Comparison of ENCODE assay signal across 27 cellular contexts in the genomic region with DNA sequence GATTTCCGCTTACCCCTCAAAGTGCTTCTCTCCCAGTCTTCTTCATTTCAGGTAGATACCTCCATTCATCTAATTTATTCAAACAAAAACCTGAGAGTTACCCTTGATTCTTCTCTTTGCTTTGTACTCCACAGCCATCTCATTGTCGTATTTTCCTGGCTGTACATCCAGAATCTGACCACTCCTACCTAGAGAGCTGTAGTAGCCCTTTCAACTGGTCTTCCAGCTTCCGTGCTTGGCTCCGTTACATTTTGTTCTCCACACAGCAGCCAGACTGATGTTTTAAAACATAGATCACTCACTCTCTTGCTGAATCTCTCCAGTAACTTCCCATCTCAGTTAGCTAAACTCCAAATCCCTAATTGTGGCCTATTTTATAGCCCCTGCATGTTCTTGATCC. TPM values are rescaled to one million over a fixed set of nuclear protein-coding genes. Genes with fewer than 3 reads are reported as not detected.
DNase-seq lines count a peak whose midpoint lies in the region; ATAC-seq and TF ChIP-seq lines count a peak whose summit lies in the region.
"Had no signal": no experiment of that assay in that cellular context is flagged by ENCODE, and none has a peak within 500 bp of the region (broad histone marks: within the 10 kb centered on the region; RNA-seq: fewer than 3 reads in every experiment).

No MANE protein-coding gene starts in this region.

- H3K27me3 ChIP-seq in smooth muscle cell (ENCODE audit: low read depth) (no peaks in the 10 kb centered on the region), H9 (ENCODE audit: insufficient read depth, low read length) (no peaks in the 10 kb centered on the region), WERI-Rb-1 (ENCODE audit: insufficient read depth, low read depth, severe bottlenecking) (no peaks in the 10 kb centered on the region)
- H3K27me3 ChIP-seq: adrenal gland, tibial nerve had no signal

- no peak overlapping the region for H2BK120ac ChIP-seq in H9 (ENCODE audit: low read depth, low read length, poor library complexity, severe bottlenecking)

- H3K9me3 ChIP-seq in smooth muscle cell (replicated peaks; ENCODE audit: low read depth) (no peaks in the 10 kb centered on the region), H9 (ENCODE audit: control insufficient read depth, low read depth, low read length) (no peaks in the 10 kb centered on the region), WERI-Rb-1 (ENCODE audit: severe bottlenecking) (no peaks in the 10 kb centered on the region)
- H3K9me3 ChIP-seq: adrenal gland, HAP-1, tibial nerve had no signal

- peaks cover 98% of the 10 kb centered on the region for H3K79me2 ChIP-seq in smooth muscle cell (ENCODE audit: low read depth)
- peaks cover 16% of the 10 kb centered on the region for H3K79me2 ChIP-seq in H9 (ENCODE audit: insufficient read depth, low read length)

- no peak overlapping the region for H2BK12ac ChIP-seq in H9 (ENCODE audit: insufficient read length, low read depth, low read length)

- peak overlapping the region; percentile 72 for H3K27ac ChIP-seq in smooth muscle cell (ENCODE audit: low read depth)
- H3K27ac ChIP-seq in H9 (ENCODE audit: insufficient read length, low read depth, low read length): no peak overlapping the region
- H3K27ac ChIP-seq in WERI-Rb-1: no peak overlapping the region
- H3K27ac ChIP-seq: adrenal gland, skin epidermis, tibial nerve had no signal

- H3K9ac ChIP-seq in smooth muscle cell (ENCODE audit: low read depth) (no peak overlapping the region), H9 (ENCODE audit: extremely low read depth, insufficient read length, low read length) (no peak overlapping the region)

- H3K23me2 ChIP-seq in H9 (ENCODE audit: insufficient read length, low read depth, low read length, poor library complexity, severe bottlenecking): no peaks in the 10 kb centered on the region

- H3K14ac ChIP-seq in H9 (ENCODE audit: insufficient read depth, low read length): no peak overlapping the region

- peak; percentile 70 for ATAC-seq in Right ventricle myocardium inferior
- ATAC-seq in central memory CD8-positive, alpha-beta T cell (replicated peaks; ENCODE audit: extremely low read depth, poor library complexity, severe bottlenecking): no peak
- peak; percentile 87 for ATAC-seq in left ventricle myocardium superior
- ATAC-seq: esophagus mucosa, left colon had no signal

- no peak overlapping the region for H2BK20ac ChIP-seq in H9 (ENCODE audit: low read depth, low read length, poor library complexity, severe bottlenecking)

- intact Hi-C loops in Right ventricle myocardium inferior (cut with DNase I): no loop called here
- intact Hi-C loops in cardiac septum (cut with DNase I): no loop called here
- intact Hi-C loops in left ventricle myocardium superior (cut with micrococcal nuclease): no loop called here

- WGBS in smooth muscle cell (ENCODE audit: low lambda C conversion rate): 49% methylated on average over 4 of the region's 4 CpGs
- no CpG with 5 or more reads among the region's 4 CpGs for WGBS in H9 (ENCODE audit: extremely low coverage, insufficient read length, low lambda C conversion rate)

- H2BK15ac ChIP-seq in H9 (ENCODE audit: low read depth, low read length): no peak overlapping the region

- no peak overlapping the region for H3K4ac ChIP-seq in H9 (ENCODE audit: low read depth, low read length)

- peaks cover 99% of the 10 kb centered on the region for H4K20me1 ChIP-seq in smooth muscle cell (ENCODE audit: low read depth)
- no peaks in the 10 kb centered on the region for H4K20me1 ChIP-seq in H9 (ENCODE audit: control insufficient read depth, insufficient read depth, insufficient read length)

- no peak overlapping the region for H2AK5ac ChIP-seq in H9 (ENCODE audit: insufficient read length, low read length)

- peaks cover 82% of the 10 kb centered on the region for H3K4me1 Mint-ChIP-seq in central memory CD8-positive, alpha-beta T cell
- peaks cover 6 to 13% of the 10 kb centered on the region in 2 experiments for H3K4me1 Mint-ChIP-seq in H9

- H3T11ph ChIP-seq in H9 (ENCODE audit: low read length): no peak overlapping the region

- H3F3A ChIP-seq in smooth muscle cell (ENCODE audit: low read depth): peaks cover 4% of the 10 kb centered on the region

- H3K27ac Mint-ChIP-seq in central memory CD8-positive, alpha-beta T cell (ENCODE audit: low read depth): peak overlapping the region; percentile 71
- no peak overlapping the region; a peak in 1 of 7 replicates for H3K27ac Mint-ChIP-seq in H9
- H3K27ac Mint-ChIP-seq: activated naive CD4-positive, alpha-beta T cell treated with anti-CD3 and anti-CD28 coated beads for 36 hours had no signal

- H3K36me3 ChIP-seq in smooth muscle cell (ENCODE audit: low read depth): peaks cover 3% of the 10 kb centered on the region
- H3K36me3 ChIP-seq in WERI-Rb-1: peaks cover 33% of the 10 kb centered on the region
- H3K36me3 ChIP-seq: adrenal gland had no signal

- H4K5ac ChIP-seq in H9 (ENCODE audit: insufficient read length, low read depth, low read length): no peak overlapping the region

- peak overlapping the region; percentile 59 for H3K4me2 ChIP-seq in smooth muscle cell
- H3K4me2 ChIP-seq in H9 (ENCODE audit: insufficient read depth, insufficient read length, low read length): no peak overlapping the region

- no peak overlapping the region for H2BK5ac ChIP-seq in H9 (ENCODE audit: insufficient read length, low read length)

- no peaks in the 10 kb centered on the region for H3K27me3 Mint-ChIP-seq in central memory CD8-positive, alpha-beta T cell
- no peaks in the 10 kb centered on the region for H3K27me3 Mint-ChIP-seq in H9 (ENCODE audit: low read depth)
- H3K27me3 Mint-ChIP-seq: brain; CD8-positive, alpha-beta memory T cell had no signal

- no peak overlapping the region for H3K18ac ChIP-seq in H9 (ENCODE audit: insufficient read length, low read depth, low read length)

- no peak overlapping the region for H2AFZ ChIP-seq in smooth muscle cell (ENCODE audit: low read depth)
- H2AFZ ChIP-seq in H9 (ENCODE audit: low read length): no peak overlapping the region

- no peak overlapping the region for H4K91ac ChIP-seq in H9 (ENCODE audit: insufficient read length, low read depth, low read length)

- TF ChIP-seq CTCF in smooth muscle cell (IDR thresholded peaks at IDR 0.05; ENCODE audit: borderline replicate concordance, insufficient read depth, poor library complexity, severe bottlenecking) (no peak), H9 (conservative IDR thresholded peaks at IDR 0.05) (no peak), WERI-Rb-1 (IDR thresholded peaks at IDR 0.05; ENCODE audit: low read depth, low read length) (no peak)

- H3K4me3 Mint-ChIP-seq in central memory CD8-positive, alpha-beta T cell: no peak overlapping the region
- H3K4me3 Mint-ChIP-seq in H9: no peak overlapping the region
- H3K4me3 Mint-ChIP-seq: activated naive CD4-positive, alpha-beta T cell treated with anti-CD3 and anti-CD28 coated beads for 36 hours; immature natural killer cell had no signal

- H3K4me1 ChIP-seq in smooth muscle cell (ENCODE audit: low read depth) (peaks cover 9% of the 10 kb centered on the region), H9 (ENCODE audit: insufficient read depth, low read length) (no peaks in the 10 kb centered on the region)
- H3K4me1 ChIP-seq: HAP-1 had no signal

- H3K36me3 Mint-ChIP-seq in central memory CD8-positive, alpha-beta T cell (ENCODE audit: insufficient read depth): peaks cover 17% of the 10 kb centered on the region
- H3K36me3 Mint-ChIP-seq in H9 (ENCODE audit: insufficient read depth in 1 of 3, low read depth in 3 of 3): peaks cover 0 to 12% (median 6%) of the 10 kb centered on the region in 3 experiments; a peak in 5 of 7 replicates

- no peak overlapping the region for H3K23ac ChIP-seq in H9 (ENCODE audit: insufficient read length, low read depth, low read length)

- H3K56ac ChIP-seq in H9 (ENCODE audit: insufficient read length, low read depth, low read length): no peak overlapping the region

- DNase-seq in Right ventricle myocardium inferior (ENCODE audit: missing footprints) (no peak), cardiac septum (ENCODE audit: low spot score) (no peak), left ventricle myocardium superior (no peak), smooth muscle cell (lab: John Stamatoyannopoulos, UW; ENCODE audit: unreplicated experiment) (no peak), NK-92 (lab: John Stamatoyannopoulos, UW; ENCODE audit: unreplicated experiment) (no peak), H9 (no peak), WERI-Rb-1 (no peak)
- DNase-seq in central memory CD8-positive, alpha-beta T cell (ENCODE audit: low spot score in 2 of 2): no peak
- DNase-seq: activated CD4-positive, alpha-beta T cell treated with anti-CD3 and anti-CD28 coated beads for 4 hours; activated naive CD4-positive, alpha-beta T cell treated with anti-CD3 and anti-CD28 coated beads for 36 hours; activated T-cell treated with anti-CD3 and anti-CD28 coated beads, Interleukin-2, amount 50 U/mL, for 48 hours; adrenal gland; CD8-positive, alpha-beta memory T cell; DMS 273 treated with DMSO at 0.1 percent for 48 hours; hypothalamus; immature natural killer cell; KG1; left colon; NCI-H1417 treated with DMSO at 0.1 percent for 48 hours; NCI-H2081 treated with DMSO at 0.1 percent for 48 hours; NCI-H748 treated with DMSO at 0.1 percent for 48 hours; stimulated activated CD4-positive, alpha-beta T cell treated with anti-CD3 and anti-CD28 coated beads, Interleukin-1b, Interleukin-23, amount 100 ng/mL, for 48 hours had no signal

- no peaks in the 10 kb centered on the region for H3K9me3 Mint-ChIP-seq in central memory CD8-positive, alpha-beta T cell
- H3K9me3 Mint-ChIP-seq in H9: no peaks in the 10 kb centered on the region
- H3K9me3 Mint-ChIP-seq: activated naive CD4-positive, alpha-beta T cell treated with anti-CD3 and anti-CD28 coated beads for 36 hours; CD8-positive, alpha-beta memory T cell; immature natural killer cell had no signal

- H3K79me1 ChIP-seq in H9 (ENCODE audit: insufficient read depth, low read depth, low read length, poor library complexity, severe bottlenecking): peaks cover 7% of the 10 kb centered on the region

- no peak overlapping the region for H3K4me3 ChIP-seq in smooth muscle cell
- H3K4me3 ChIP-seq in WERI-Rb-1 (ENCODE audit: low read depth, low read length): no peak overlapping the region
- H3K4me3 ChIP-seq: adrenal gland, HAP-1, skin epidermis, tibial nerve had no signal

- no peak overlapping the region for H4K8ac ChIP-seq in H9 (replicated peaks; ENCODE audit: insufficient read length, low read depth, low read length)

RNA-seq across cellular contexts. Expression of a gene that starts 7.3 kb away (rescaled TPM):
- total RNA-seq in Right ventricle myocardium inferior (108 TPM), cardiac septum (86.9 TPM), left ventricle myocardium superior (105 TPM), smooth muscle cell (49.9 and 55.3 TPM in 2 replicates), H9 (2021) (138 and 144 TPM in 2 replicates)
- polyA plus RNA-seq in smooth muscle cell: 325 and 345 TPM in 2 replicates

RNA-seq across cellular contexts. Expression of a gene that starts 7.5 kb away (rescaled TPM):
- total RNA-seq in Right ventricle myocardium inferior: 6.6 TPM
- 5.2 TPM for total RNA-seq in cardiac septum
- total RNA-seq in left ventricle myocardium superior: 7.3 TPM
- total RNA-seq in smooth muscle cell: 3.8 and 9.1 TPM in 2 replicates
- polyA plus RNA-seq in smooth muscle cell: 7.3 and 9.4 TPM in 2 replicates
- total RNA-seq in H9 (2021): 4.2 and 4.5 TPM in 2 replicates

RNA-seq across cellular contexts. Expression of a gene that starts 32.3 kb away (rescaled TPM):
- total RNA-seq in Right ventricle myocardium inferior (4.5 TPM), cardiac septum (9.3 TPM), left ventricle myocardium superior (4.9 TPM), smooth muscle cell (5.0 and 8.5 TPM in 2 replicates), H9 (2021) (15.9 and 16.2 TPM in 2 replicates)
- 2.1 and 3.9 TPM in 2 replicates for polyA plus RNA-seq in smooth muscle cell
